8 cellular contexts compared by ENCODE assay signal in genomic region chr7:26397786-26398435, GRCh38.
DNase-seq lines count a peak whose midpoint lies in the region; ATAC-seq, FAIRE-seq and TF ChIP-seq lines count a peak whose summit lies in the region.

No MANE protein-coding gene starts in this region.

- ATAC-seq in HG03354 (IDR thresholded peaks at IDR 0.05; ENCODE audit: poor library complexity, severe bottlenecking, unreplicated experiment): peak; percentile 28

- H3K9me3 ChIP-seq in SK-N-SH: no peaks in the 10 kb centered on the region

- H2AFZ ChIP-seq in SK-N-SH (ENCODE audit: low read depth): peak overlapping the region; percentile 69; the same call in 1 of the 2 replicates

- WGBS in SK-N-SH (ENCODE audit: low lambda C conversion rate): 23% methylated on average over 33 of the region's 38 CpGs

- H3K4me2 ChIP-seq in SK-N-SH: peak overlapping the region; percentile 85

- FAIRE-seq in urothelium cell line (lab: Jason Lieb, UNC): no peak

- H3K4me3 ChIP-seq in SK-N-SH (ENCODE audit: low read depth in 2 of 2, low read length in 1 of 2) (peak overlapping the region; percentile 58 to 63), epithelial cell of esophagus (ENCODE audit: low read length) (peak overlapping the region; percentile 23)

- DNase-seq in DMS 273 (lab: John Stamatoyannopoulos, UW; ENCODE audit: unreplicated experiment) (peak; percentile 87), GM19238 (ENCODE audit: insufficient read length, low spot score) (peak; percentile 48), SK-N-SH (peak; percentile 89), epithelial cell of esophagus (ENCODE audit: low read depth) (no peak), myocyte (ENCODE audit: low read depth) (peak; percentile 18), urothelium cell line (ENCODE audit: low spot score) (peak; percentile 72), SIG-M5 (lab: John Stamatoyannopoulos, UW) (no peak)

- CTCF ChIA-PET in SK-N-SH (lab: Yijun Ruan, JAX): interaction anchor here (0.6 to 5.2 kb wide), 28 partner anchors 9 to 547 kb away, joined by 3 to 50 read pairs (median 4); no protein-coding TSS in a partner anchor

- no peaks in the 10 kb centered on the region for H3K9me2 ChIP-seq in SK-N-SH

- H3K79me2 ChIP-seq in SK-N-SH (ENCODE audit: insufficient read depth): no peaks in the 10 kb centered on the region

- no peak overlapping the region for H3K9ac ChIP-seq in SK-N-SH

- peaks cover 0 to 21% of the 10 kb centered on the region in 2 experiments; a peak in 1 of 4 replicates for H3K4me1 ChIP-seq in SK-N-SH (ENCODE audit: control insufficient read depth in 1 of 2, insufficient read depth in 2 of 2, low read depth in 1 of 2, low read length in 1 of 2)

- H3F3A ChIP-seq in SK-N-SH (replicated peaks; ENCODE audit: insufficient read depth): no peaks in the 10 kb centered on the region

- H4K20me1 ChIP-seq in SK-N-SH (ENCODE audit: insufficient read depth): no peaks in the 10 kb centered on the region

- TF ChIP-seq CTCF in SK-N-SH (IDR thresholded peaks at IDR 0.05) (no peak), epithelial cell of esophagus (IDR thresholded peaks at IDR 0.05; ENCODE audit: insufficient read depth, low read depth, low read length, missing control alignments) (no peak)

- TF ChIP-seq EP300 in SK-N-SH (IDR thresholded peaks at IDR 0.05; ENCODE audit: borderline replicate concordance in 1 of 2, low read depth in 1 of 2, low read length in 1 of 2): no peak

- POLR2A ChIA-PET in SK-N-SH (lab: Yijun Ruan, JAX): interaction anchor here (0.7 kb wide), 1 partner anchor 91 kb away, joined by 3 read pairs; no protein-coding TSS in a partner anchor

- peak overlapping the region in 1 of 2 experiments; percentile 74; a peak in 2 of 4 replicates for H3K27ac ChIP-seq in SK-N-SH (ENCODE audit: low read depth in 2 of 2, low read length in 1 of 2)

- TF ChIP-seq RAD21 in SK-N-SH (IDR thresholded peaks at IDR 0.05; ENCODE audit: low read length): no peak

- no peaks in the 10 kb centered on the region for H3K36me3 ChIP-seq in SK-N-SH (replicated peaks in 1 of 2; ENCODE audit: control insufficient read depth in 1 of 2, insufficient read depth in 2 of 2, low read length in 1 of 2)

- peaks cover 10% of the 10 kb centered on the region; the same call in 1 of the 2 replicates for H3K27me3 ChIP-seq in SK-N-SH (ENCODE audit: insufficient read depth)

TF ChIP-seq in SK-N-SH, 30 proteins besides CTCF, POLR2A, EP300 and RAD21:
- no peak for TF ChIP-seq MEF2A (IDR thresholded peaks at IDR 0.05; ENCODE audit: borderline replicate concordance, low read depth)
- TF ChIP-seq ELF1 (IDR thresholded peaks at IDR 0.05): no peak
- TF ChIP-seq FOXM1 (IDR thresholded peaks at IDR 0.05; ENCODE audit: low read depth): no peak
- TF ChIP-seq REST (IDR thresholded peaks at IDR 0.05; ENCODE audit: low read depth, low read length): no peak
- TF ChIP-seq MAX (IDR thresholded peaks at IDR 0.05; ENCODE audit: low read depth): no peak
- no peak for TF ChIP-seq EZH2phosphoT487 (IDR thresholded peaks at IDR 0.05; ENCODE audit: borderline replicate concordance, low read depth)
- no peak for TF ChIP-seq USF2 (IDR thresholded peaks at IDR 0.05; ENCODE audit: borderline replicate concordance, low read depth, low read length)
- no peak for TF ChIP-seq TEAD4 (IDR thresholded peaks at IDR 0.05; ENCODE audit: borderline replicate concordance, insufficient read depth)
- no peak for TF ChIP-seq TCF12 (IDR thresholded peaks at IDR 0.05)
- TF ChIP-seq NRF1 (IDR thresholded peaks at IDR 0.05; ENCODE audit: low read depth, low read length): no peak

Comparison
In these comparisons a context has a peak if more than half of its experiments do, and no peak if none do; other contexts are left out.
1. DNase-seq: peak in DMS 273 (single experiment), GM19238 (single experiment), SK-N-SH (single experiment), myocyte (single experiment) and urothelium cell line (single experiment); none in epithelial cell of esophagus (single experiment) and SIG-M5 (single experiment).